In genomic region chr4:7853271-7853670, GRCh38 we compare ENCODE assay signal across 23 cellular contexts.
A peak's percentile ranks its signal among the peaks of the same experiment; 100 is the strongest.
DNase-seq lines count a peak whose midpoint lies in the region; ATAC-seq and TF ChIP-seq lines count a peak whose summit lies in the region.
"Had no signal": no experiment of that assay in that cellular context is flagged by ENCODE, and none has a peak within 500 bp of the region (broad histone marks: within the 10 kb centered on the region; RNA-seq: fewer than 3 reads in every experiment).

No MANE protein-coding gene starts in this region.

- H2AFZ ChIP-seq in mammary epithelial cell (ENCODE audit: low read depth, low read length), result no peak overlapping the region

- in situ Hi-C loops in mammary epithelial cell (cut with MboI; ENCODE audit: low sequenced_read_pairs in 2 of 2), result no loop called here

- H4K20me1 ChIP-seq in mammary epithelial cell (ENCODE audit: insufficient read depth, low read length), result no peaks in the 10 kb centered on the region

- H3K9me3 ChIP-seq in mammary epithelial cell (replicated peaks; ENCODE audit: insufficient read depth, low read length) (no peaks in the 10 kb centered on the region), breast epithelium (no peaks in the 10 kb centered on the region), SJSA1 (replicated peaks) (no peaks in the 10 kb centered on the region), A673 (ENCODE audit: low read depth, low read length, poor library complexity, severe bottlenecking) (no peaks in the 10 kb centered on the region)
- H3K9me3 ChIP-seq: thoracic aorta had no signal

- peak overlapping the region; percentile 89 to 91 for H3K27ac Mint-ChIP-seq in effector memory CD8-positive, alpha-beta T cell
- peak overlapping the region; percentile 71 for H3K27ac Mint-ChIP-seq in stimulated activated effector memory CD8-positive, alpha-beta T cell treated with anti-CD3 and anti-CD28 coated beads, Interleukin-12 subunit alpha, Interleukin-12 subunit beta, amount 100 ng/mL, for 72 hours
- H3K27ac Mint-ChIP-seq: CD14-positive monocyte, immature natural killer cell, memory B cell had no signal

- no peak overlapping the region for H3K4me2 ChIP-seq in mammary epithelial cell (ENCODE audit: insufficient read depth, low read depth, low read length)

- H3K4me3 Mint-ChIP-seq in effector memory CD8-positive, alpha-beta T cell, result no peak overlapping the region
- no peak overlapping the region for H3K4me3 Mint-ChIP-seq in stimulated activated effector memory CD8-positive, alpha-beta T cell treated with anti-CD3 and anti-CD28 coated beads, Interleukin-12 subunit alpha, Interleukin-12 subunit beta, amount 100 ng/mL, for 72 hours
- H3K4me3 Mint-ChIP-seq: CD14-positive monocyte, immature natural killer cell, memory B cell, neural crest cell had no signal

- peak overlapping the region; percentile 23 for H3K9ac ChIP-seq in mammary epithelial cell (ENCODE audit: insufficient read depth, low read length)

- BruUV-seq in mammary epithelial cell (replicated peaks; lab: Mats Ljungman, UMichigan) (no TSS peak), A673 (replicated peaks; lab: Mats Ljungman, UMichigan) (no TSS peak)

- no peak for ATAC-seq in effector memory CD8-positive, alpha-beta T cell (replicated peaks)
- ATAC-seq in stimulated activated effector memory CD8-positive, alpha-beta T cell treated with anti-CD3 and anti-CD28 coated beads, Interleukin-12 subunit alpha, Interleukin-12 subunit beta, amount 100 ng/mL, for 72 hours, result no peak
- ATAC-seq: K562; stimulated activated naive CD8-positive, alpha-beta T cell treated with anti-CD3 and anti-CD28 coated beads, Interleukin-15, amount 100 ng/mL, for 72 hours had no signal

- TF ChIP-seq POLR2A in breast epithelium (IDR thresholded peaks at IDR 0.05), result no peak

- H3K4me1 Mint-ChIP-seq in effector memory CD8-positive, alpha-beta T cell (ENCODE audit: low read depth in 2 of 2), result peaks cover 30 to 37% of the 10 kb centered on the region in 2 donors
- peaks cover 68% of the 10 kb centered on the region for H3K4me1 Mint-ChIP-seq in stimulated activated effector memory CD8-positive, alpha-beta T cell treated with anti-CD3 and anti-CD28 coated beads, Interleukin-12 subunit alpha, Interleukin-12 subunit beta, amount 100 ng/mL, for 72 hours
- H3K4me1 Mint-ChIP-seq: CD14-positive monocyte, memory B cell had no signal

- no peaks in the 10 kb centered on the region for H3K27me3 ChIP-seq in mammary epithelial cell (ENCODE audit: insufficient read depth, low read length)
- no peaks in the 10 kb centered on the region for H3K27me3 ChIP-seq in breast epithelium
- H3K27me3 ChIP-seq in SJSA1 (replicated peaks), result no peaks in the 10 kb centered on the region
- no peaks in the 10 kb centered on the region for H3K27me3 ChIP-seq in A673 (replicated peaks; ENCODE audit: insufficient read depth, low read depth, low read length, poor library complexity)

- H3K4me3 ChIP-seq in mammary epithelial cell (replicated peaks in 1 of 3; ENCODE audit: insufficient read depth in 1 of 3, low read depth in 2 of 3, low read length in 3 of 3) (no peak overlapping the region), breast epithelium (no peak overlapping the region), SJSA1 (no peak overlapping the region), A673 (ENCODE audit: low read depth, low read length, poor library complexity, severe bottlenecking) (no peak overlapping the region)
- H3K4me3 ChIP-seq: K562, thoracic aorta had no signal

- H3K27ac ChIP-seq in mammary epithelial cell (ENCODE audit: insufficient read depth, low read depth, low read length), result peak overlapping the region; percentile 82
- no peak overlapping the region for H3K27ac ChIP-seq in breast epithelium
- peak overlapping the region; percentile 85 for H3K27ac ChIP-seq in SJSA1
- no peak overlapping the region for H3K27ac ChIP-seq in A673 (ENCODE audit: low read depth, low read length, poor library complexity, severe bottlenecking)
- H3K27ac ChIP-seq: thoracic aorta had no signal

- CTCF ChIA-PET in mammary epithelial cell (lab: Charles Lee; ENCODE audit: low non-redundant PET) (no interaction called here), A673 (lab: Charles Lee) (no interaction called here)

- H3K9me3 Mint-ChIP-seq in effector memory CD8-positive, alpha-beta T cell, result no peaks in the 10 kb centered on the region
- H3K9me3 Mint-ChIP-seq in stimulated activated effector memory CD8-positive, alpha-beta T cell treated with anti-CD3 and anti-CD28 coated beads, Interleukin-12 subunit alpha, Interleukin-12 subunit beta, amount 100 ng/mL, for 72 hours, result no peaks in the 10 kb centered on the region
- H3K9me3 Mint-ChIP-seq: immature natural killer cell; memory B cell; neural crest cell; stimulated activated naive CD8-positive, alpha-beta T cell treated with anti-CD3 and anti-CD28 coated beads, Interleukin-15, amount 100 ng/mL, for 72 hours had no signal

- intact Hi-C loops in mammary epithelial cell (cut with micrococcal nuclease) (no loop called here), breast epithelium (cut with DNase I; ENCODE audit: low total_unique reads) (no loop called here), A673 (cut with micrococcal nuclease; ENCODE audit: unreplicated experiment) (no loop called here)

- peaks cover 74% of the 10 kb centered on the region for H3K79me2 ChIP-seq in mammary epithelial cell (ENCODE audit: insufficient read depth, low read length)

- dilution Hi-C loops in mammary epithelial cell (cut with HindIII; ENCODE audit: low sequenced_read_pairs), result no loop called here

- peaks cover 37% of the 10 kb centered on the region for H3K4me1 ChIP-seq in mammary epithelial cell (ENCODE audit: insufficient read depth, low read length)
- no peaks in the 10 kb centered on the region for H3K4me1 ChIP-seq in breast epithelium
- H3K4me1 ChIP-seq in SJSA1 (replicated peaks), result peaks cover 76% of the 10 kb centered on the region
- H3K4me1 ChIP-seq in A673 (ENCODE audit: insufficient read depth, low read length, poor library complexity, severe bottlenecking), result peaks cover 21% of the 10 kb centered on the region

- no peak for TF ChIP-seq CTCF in mammary epithelial cell (conservative IDR thresholded peaks at IDR 0.05 in 1 of 2, IDR thresholded peaks at IDR 0.05 in 1 of 2; ENCODE audit: extremely low read depth in 1 of 2, insufficient read depth in 1 of 2, low read depth in 1 of 2, low read length in 2 of 2)
- no peak for TF ChIP-seq CTCF in breast epithelium (IDR thresholded peaks at IDR 0.05)
- TF ChIP-seq CTCF in A673 (conservative IDR thresholded peaks at IDR 0.05; ENCODE audit: low read depth, low read length), result no peak

- H3K36me3 Mint-ChIP-seq in effector memory CD8-positive, alpha-beta T cell (ENCODE audit: insufficient read depth), result peaks cover 8% of the 10 kb centered on the region
- H3K36me3 Mint-ChIP-seq in stimulated activated effector memory CD8-positive, alpha-beta T cell treated with anti-CD3 and anti-CD28 coated beads, Interleukin-12 subunit alpha, Interleukin-12 subunit beta, amount 100 ng/mL, for 72 hours, result peaks cover 51% of the 10 kb centered on the region
- H3K36me3 Mint-ChIP-seq: memory B cell had no signal

- POLR2A ChIA-PET in A673 (lab: Charles Lee; ENCODE audit: low non-redundant PET), result no interaction called here

- DNase-seq in mammary epithelial cell (no peak), breast epithelium (ENCODE audit: low spot score in 2 of 2) (no peak), SJSA1 (ENCODE audit: low read depth in 1 of 2, low spot score in 2 of 2) (no peak), nucleus accumbens (lab: John Stamatoyannopoulos, UW) (no peak), NCI-H748 (lab: John Stamatoyannopoulos, UW; ENCODE audit: unreplicated experiment) (no peak), A673 (ENCODE audit: low spot score) (no peak)
- DNase-seq in effector memory CD8-positive, alpha-beta T cell, result no peak
- no peak for DNase-seq in stimulated activated effector memory CD8-positive, alpha-beta T cell treated with anti-CD3 and anti-CD28 coated beads, Interleukin-12 subunit alpha, Interleukin-12 subunit beta, amount 100 ng/mL, for 72 hours (ENCODE audit: low spot score in 2 of 2)
- DNase-seq: activated CD8-positive, alpha-beta memory T cell treated with anti-CD3 and anti-CD28 coated beads for 24 hours; activated T-cell treated with anti-CD3 and anti-CD28 coated beads for 4 hours; DMS 273 treated with DMSO at 0.1 percent for 48 hours; GOT3; immature natural killer cell; NCI-H1092; NCI-H187 treated with DMSO at 0.1 percent for 48 hours; NCI-H2171; NCI-H510A had no signal

- 98% methylated on average over 7 of the region's 11 CpGs for WGBS in mammary epithelial cell (ENCODE audit: low coverage, missing lambda C conversion rate)

- H3K36me3 ChIP-seq in mammary epithelial cell (ENCODE audit: insufficient read depth, low read length), result peaks cover 8% of the 10 kb centered on the region
- no peaks in the 10 kb centered on the region for H3K36me3 ChIP-seq in breast epithelium
- peaks cover 57% of the 10 kb centered on the region for H3K36me3 ChIP-seq in SJSA1
- peaks cover 19% of the 10 kb centered on the region for H3K36me3 ChIP-seq in A673 (ENCODE audit: insufficient read depth, low read length, poor library complexity, severe bottlenecking)
- H3K36me3 ChIP-seq: thoracic aorta had no signal

- no peaks in the 10 kb centered on the region for H3K27me3 Mint-ChIP-seq in effector memory CD8-positive, alpha-beta T cell
- H3K27me3 Mint-ChIP-seq: stimulated activated naive CD8-positive, alpha-beta T cell treated with anti-CD3 and anti-CD28 coated beads, Interleukin-15, amount 100 ng/mL, for 72 hours had no signal

Comparison
In these comparisons a context has a peak if more than half of its experiments do, and no peak if none do; other contexts are left out.
1. H3K27ac ChIP-seq: peak in mammary epithelial cell (single experiment) and SJSA1 (single experiment); none in breast epithelium (0 of 2) and A673 (single experiment).